8 cellular contexts compared by ENCODE assay signal in genomic region chr20:38748097-38748862, GRCh38. TPM values are rescaled to one million over a fixed set of nuclear protein-coding genes. Genes with fewer than 3 reads are reported as not detected.
DNase-seq lines count a peak whose midpoint lies in the region; ATAC-seq and TF ChIP-seq lines count a peak whose summit lies in the region.

TSS of gene ACTR5 (plus strand) at chr20:38748460. CDS start at chr20:38748479, 19 bp downstream.

- peak; percentile 89 for ATAC-seq in CD4-positive, alpha-beta T cell (ENCODE audit: poor library complexity)
- peak; percentile 88 for ATAC-seq in GM19455 (IDR thresholded peaks at IDR 0.05; ENCODE audit: unreplicated experiment)
- peak; percentile 37 for ATAC-seq in HG03575 (IDR thresholded peaks at IDR 0.05; ENCODE audit: extremely low read depth, insufficient number of reproducible peaks, low FRiP score, unreplicated experiment)
- ATAC-seq in right lobe of liver, result peak; percentile 97 to 98 (median 98)

- H3K27me3 Mint-ChIP-seq in CD4-positive, alpha-beta T cell, result peaks cover 5% of the 10 kb centered on the region

- peaks cover 36% of the 10 kb centered on the region for H3K36me3 Mint-ChIP-seq in CD4-positive, alpha-beta T cell (ENCODE audit: low read depth)

- peak; percentile 94 to 99 (median 97) for DNase-seq in CD4-positive, alpha-beta T cell
- peak; percentile 84 for DNase-seq in NCI-H774 (lab: John Stamatoyannopoulos, UW)
- peak; percentile 98 for DNase-seq in activated CD4-positive, alpha-beta T cell treated with anti-CD3 and anti-CD28 coated beads, Interleukin-2, amount 50 U/mL, for 48 hours
- peak; percentile 93 for DNase-seq in dermis blood vessel endothelial cell
- peak; percentile 96 for DNase-seq in right lobe of liver
- peak; percentile 99 for DNase-seq in stimulated activated CD4-positive, alpha-beta T cell treated with anti-CD3 and anti-CD28 coated beads, Interleukin-4, amount 100 ng/mL, for 1 hour

- TF ChIP-seq CTCF in CD4-positive, alpha-beta T cell (IDR thresholded peaks at IDR 0.05), result no peak
- no peak for TF ChIP-seq CTCF in right lobe of liver (IDR thresholded peaks at IDR 0.05)

- peaks cover 0 to 7% (median 0%) of the 10 kb centered on the region in 4 donors for H3K36me3 ChIP-seq in right lobe of liver

- no peaks in the 10 kb centered on the region for H3K9me3 ChIP-seq in CD4-positive, alpha-beta T cell (ENCODE audit: control insufficient read depth, low read length)
- no peaks in the 10 kb centered on the region for H3K9me3 ChIP-seq in right lobe of liver

- peaks cover 27% of the 10 kb centered on the region for H3K4me1 Mint-ChIP-seq in CD4-positive, alpha-beta T cell (ENCODE audit: low read depth)

- no peaks in the 10 kb centered on the region for H3K27me3 ChIP-seq in CD4-positive, alpha-beta T cell (ENCODE audit: control insufficient read depth, insufficient read depth, low read length)
- H3K27me3 ChIP-seq in right lobe of liver, result no peaks in the 10 kb centered on the region

- peak within 1 kb of the TSS; percentile 84 to 99 (median 92) for H3K4me3 ChIP-seq in right lobe of liver

- POLR2A ChIA-PET in CD4-positive, alpha-beta T cell (lab: Charles Lee), result interaction anchor here (0.8 to 3.1 kb wide), 9 partner anchors 19 to 1570 kb away, joined by 3 to 10 read pairs (median 3); partner anchors contain the start of genes DHX35, FAM83D and PPP1R16B

- CTCF ChIA-PET in CD4-positive, alpha-beta T cell (lab: Charles Lee), result interaction anchor here (0.8 to 1.9 kb wide), 7 partner anchors 22 to 302 kb away, joined by 3 to 6 read pairs (median 4); partner anchors contain the start of genes DHX35 and FAM83D

- peak within 1 kb of the TSS; percentile 79 for H3K27ac ChIP-seq in CD4-positive, alpha-beta T cell (ENCODE audit: low read depth, low read length)
- peak within 1 kb of the TSS; percentile 56 to 74 (median 62) for H3K27ac ChIP-seq in right lobe of liver

- H3K27ac Mint-ChIP-seq in CD4-positive, alpha-beta T cell, result peak within 1 kb of the TSS; percentile 95

- no peaks in the 10 kb centered on the region for H3K9me3 Mint-ChIP-seq in CD4-positive, alpha-beta T cell

- WGBS in right lobe of liver (ENCODE audit: insufficient coverage, low coverage, low lambda C conversion rate, missing lambda C conversion rate), result 1% methylated on average over 15 of the region's 84 CpGs

- intact Hi-C loops in CD4-positive, alpha-beta T cell (cut with DNase I, micrococcal nuclease), result loop anchor here (2.0 to 10.0 kb wide), 8 partner anchors 17 to 713 kb away; partner anchors contain the start of genes PPP1R16B (in 2 of the 2), DHX35 (in 1 of the 2), FAM83D (in 1 of the 2) and RALGAPB (in 1 of the 2)
- intact Hi-C loops in right lobe of liver (cut with DNase I), result no loop called here

- peaks cover 0 to 11% (median 0%) of the 10 kb centered on the region in 4 donors for H3K4me1 ChIP-seq in right lobe of liver

- peak; percentile 57 for TF ChIP-seq POLR2A in right lobe of liver (IDR thresholded peaks at IDR 0.05)

- peak within 1 kb of the TSS; percentile 96 for H3K4me3 Mint-ChIP-seq in CD4-positive, alpha-beta T cell

RNA-seq across cellular contexts. Expression of gene ACTR5, which starts in this region (rescaled TPM):
- total RNA-seq in CD4-positive, alpha-beta T cell, result 10 to 100 TPM; 11.1 to 11.9 TPM
- total RNA-seq in dermis blood vessel endothelial cell (9.7 and 14.1 TPM in 2 replicates), right lobe of liver (1 to 10 TPM; 3.0 to 5.6 (median 3.7) TPM)

Comparison
In these comparisons a context has a peak if more than half of its experiments do, and no peak if none do; other contexts are left out.
1. Peak in every context shown above with its lines: DNase-seq, ATAC-seq, H3K4me3 ChIP-seq and H3K27ac ChIP-seq.
2. ATAC-seq: peak in every context shown above with its lines; median percentile 98 in right lobe of liver; 89 in CD4-positive, alpha-beta T cell; 88 in GM19455; 37 in HG03575.
3. intact Hi-C loops: an anchor here in CD4-positive, alpha-beta T cell (2.0 to 10.0 kb wide); none called in right lobe of liver.